8 cellular contexts compared by ENCODE assay signal in genomic region chr17:38750044-38750311, GRCh38. TPM values are rescaled to one million over a fixed set of nuclear protein-coding genes. Genes with fewer than 3 reads are reported as not detected.
DNase-seq lines count a peak whose midpoint lies in the region; ATAC-seq, FAIRE-seq and TF ChIP-seq lines count a peak whose summit lies in the region.

No MANE protein-coding gene starts in this region.

- no peak for ATAC-seq in HepG2
- no peak for ATAC-seq in GM21381 (IDR thresholded peaks at IDR 0.05; ENCODE audit: unreplicated experiment)
- ATAC-seq in GM21576 (IDR thresholded peaks at IDR 0.05; ENCODE audit: unreplicated experiment): no peak

- no peak for FAIRE-seq in HepG2 (lab: Jason Lieb, UNC)

- peaks cover 39% of the 10 kb centered on the region for H3K27me3 Mint-ChIP-seq in activated CD4-positive, alpha-beta T cell treated with anti-CD3 and anti-CD28 coated beads, Interleukin-2, amount 10 ng/mL, durations not matched to agents 24 days and 14 days

- no peaks in the 10 kb centered on the region for H3K9me3 ChIP-seq in ascending aorta
- H3K9me3 ChIP-seq in HepG2 (ENCODE audit: low read length): no peaks in the 10 kb centered on the region
- H3K9me3 ChIP-seq in testis: no peaks in the 10 kb centered on the region

- H3K36me3 ChIP-seq in ascending aorta (peaks cover 4 to 7% of the 10 kb centered on the region in 2 donors), HepG2 (replicated peaks in 1 of 2; ENCODE audit: control insufficient read depth in 1 of 2, insufficient read depth in 2 of 2, low read length in 2 of 2) (peaks cover 0 to 6% of the 10 kb centered on the region in 2 experiments; a peak in 1 of 5 replicates), testis (ENCODE audit: low read depth, missing control alignments) (no peaks in the 10 kb centered on the region)

- peaks cover 18% of the 10 kb centered on the region for H3K36me3 Mint-ChIP-seq in activated CD4-positive, alpha-beta T cell treated with anti-CD3 and anti-CD28 coated beads, Interleukin-2, amount 10 ng/mL, durations not matched to agents 24 days and 14 days (ENCODE audit: low read depth)

- H3K9ac ChIP-seq in HepG2 (ENCODE audit: insufficient read depth, low read depth, low read length): peak overlapping the region; percentile 68

- WGBS in HepG2 (ENCODE audit: low lambda C conversion rate): 2% methylated on average over 8 of the region's 12 CpGs
- 0 to 3% methylated on average over 8 to 12 of the region's 12 CpGs for WGBS in testis, 2 donors

- no peaks in the 10 kb centered on the region for H3K9me3 Mint-ChIP-seq in activated CD4-positive, alpha-beta T cell treated with anti-CD3 and anti-CD28 coated beads, Interleukin-2, amount 10 ng/mL, durations not matched to agents 24 days and 14 days

- no peak for TF ChIP-seq POLR2A in HepG2 (IDR thresholded peaks at IDR 0.05; ENCODE audit: insufficient read depth in 1 of 2, low read depth in 2 of 2, low read length in 2 of 2)
- TF ChIP-seq POLR2A in testis (IDR thresholded peaks at IDR 0.05): no peak

- H3K27me3 ChIP-seq in ascending aorta (no peaks in the 10 kb centered on the region), HepG2 (ENCODE audit: control insufficient read depth in 1 of 2, insufficient read depth in 2 of 2, low read length in 2 of 2) (no peaks in the 10 kb centered on the region; a peak in 1 of 5 replicates), testis (no peaks in the 10 kb centered on the region)

- CTCF ChIA-PET in HepG2 (lab: Yijun Ruan, JAX; ENCODE audit: low intra/inter-chr PET ratio, low total read pairs): no interaction called here

- H3K79me2 ChIP-seq in HepG2 (ENCODE audit: insufficient read depth, low read length): peaks cover 41% of the 10 kb centered on the region

- H3K4me2 ChIP-seq in HepG2 (ENCODE audit: low read depth, low read length): peak overlapping the region; percentile 91

- POLR2A ChIA-PET in HepG2 (lab: Yijun Ruan, JAX): interaction anchor here (0.8 to 4.4 kb wide), 10 partner anchors 14 to 120 kb away, joined by 4 to 57 read pairs (median 6); partner anchors contain the start of genes CISD3 and LASP1

- H2AFZ ChIP-seq in HepG2 (ENCODE audit: low read length): no peak overlapping the region

- intact Hi-C loops in activated CD4-positive, alpha-beta T cell treated with anti-CD3 and anti-CD28 coated beads, Interleukin-2, amount 10 ng/mL, durations not matched to agents 24 days and 14 days (cut with micrococcal nuclease): loop anchor here (5.0 kb wide), 1 partner anchor 102 kb away; the partner anchor contains the start of gene RPL23
- intact Hi-C loops in ascending aorta (cut with DNase I): loop anchor here (2.0 kb wide), 1 partner anchor 47 kb away; no protein-coding TSS in a partner anchor
- intact Hi-C loops in HepG2 (cut with micrococcal nuclease; ENCODE audit: unreplicated experiment): loop anchor here (5.0 kb wide), 2 partner anchors 117 to 1357 kb away; no protein-coding TSS in a partner anchor
- intact Hi-C loops in testis (cut with DNase I; ENCODE audit: low total_unique reads): no loop called here

- H3K4me3 Mint-ChIP-seq in activated CD4-positive, alpha-beta T cell treated with anti-CD3 and anti-CD28 coated beads, Interleukin-2, amount 10 ng/mL, durations not matched to agents 24 days and 14 days: peak overlapping the region; percentile 99

- no peak for TF ChIP-seq EP300 in HepG2 (IDR thresholded peaks at IDR 0.05; ENCODE audit: low read depth in 2 of 2, low read length in 2 of 2)
- no peak for TF ChIP-seq EP300 in HepG2 (CRISPR knock-in tag; IDR thresholded peaks at IDR 0.05; ENCODE audit: borderline replicate concordance)

- H4K20me1 ChIP-seq in HepG2 (ENCODE audit: insufficient read depth, low read length): no peaks in the 10 kb centered on the region

- DNase-seq in activated CD4-positive, alpha-beta T cell treated with anti-CD3 and anti-CD28 coated beads, Interleukin-2, amount 10 ng/mL, durations not matched to agents 24 days and 14 days: no peak
- DNase-seq in activated CD4-positive, alpha-beta T cell treated with anti-CD3 and anti-CD28 coated beads, Interleukin-2, amount 50 U/mL, for 48 hours: no peak
- no peak for DNase-seq in ascending aorta (ENCODE audit: low spot score in 2 of 2)
- DNase-seq in HepG2 (ENCODE audit: low spot score): no peak
- no peak for DNase-seq in testis
- no peak for DNase-seq in stimulated activated CD4-positive, alpha-beta T cell treated with anti-CD3 and anti-CD28 coated beads, Interleukin-4, amount 100 ng/mL, for 4 hours

- H3K4me3 ChIP-seq in ascending aorta (peak overlapping the region; percentile 83 to 93), HepG2 (replicated peaks in 1 of 3; ENCODE audit: insufficient read depth in 1 of 3, low read depth in 2 of 3, low read length in 3 of 3) (peak overlapping the region; percentile 82 to 93 (median 84)), testis (peak overlapping the region; percentile 81 to 92)

- H3K27ac ChIP-seq in ascending aorta: peak overlapping the region; percentile 88 to 89
- peak overlapping the region; percentile 68 for H3K27ac ChIP-seq in HepG2 (ENCODE audit: extremely low read length, insufficient read depth, low read length)
- peak overlapping the region in 1 of 2 donors; percentile 85 for H3K27ac ChIP-seq in testis

- TF ChIP-seq RAD21 in HepG2 (CRISPR knock-in tag; IDR thresholded peaks at IDR 0.05): no peak

- H3K4me1 ChIP-seq in ascending aorta (peaks cover 3 to 42% of the 10 kb centered on the region in 2 donors), HepG2 (ENCODE audit: insufficient read depth, low read length) (peaks cover 50% of the 10 kb centered on the region), testis (peaks cover 42% of the 10 kb centered on the region)

- BruUV-seq in HepG2 (replicated peaks; lab: Mats Ljungman, UMichigan): no TSS peak

- H3K27ac Mint-ChIP-seq in activated CD4-positive, alpha-beta T cell treated with anti-CD3 and anti-CD28 coated beads, Interleukin-2, amount 10 ng/mL, durations not matched to agents 24 days and 14 days: no peak overlapping the region

- TF ChIP-seq CTCF in ascending aorta (IDR thresholded peaks at IDR 0.05): no peak
- TF ChIP-seq CTCF in HepG2 (CRISPR knock-in tag; IDR thresholded peaks at IDR 0.05): no peak
- TF ChIP-seq CTCF in testis (IDR thresholded peaks at IDR 0.05): no peak

- in situ Hi-C loops in HepG2 (cut with HindIII; ENCODE audit: extremely low pct_ligation_motif_present, low pct_unique_long_range_greater_than_20kb): loop anchor here (25.0 kb wide), 1 partner anchor 412 kb away; the partner anchor contains the start of genes ARL5C and PLXDC1

- peaks cover 48% of the 10 kb centered on the region for H3K4me1 Mint-ChIP-seq in activated CD4-positive, alpha-beta T cell treated with anti-CD3 and anti-CD28 coated beads, Interleukin-2, amount 10 ng/mL, durations not matched to agents 24 days and 14 days

RNA-seq across cellular contexts. Expression of gene PCGF2, which starts 1.8 kb away (rescaled TPM):
- 4.7 and 5.5 TPM in 2 replicates for total RNA-seq in activated CD4-positive, alpha-beta T cell treated with anti-CD3 and anti-CD28 coated beads, Interleukin-2, amount 10 ng/mL, durations not matched to agents 24 days and 14 days
- total RNA-seq in ascending aorta (64.8 TPM), HepG2 (2016; rRNA removed; fragmentation: Illumina TruSeq; extraction: Trizol) (11.6 and 11.7 TPM in 2 replicates), testis (10 to 100 TPM in 1 of 2 donors, 1 to 10 TPM in 1; 8.1 to 20.9 TPM)
- 12.6 and 19.2 TPM in 2 replicates for total RNA-seq in HepG2 (2016; cell fraction: cytosol; rRNA removed; fragmentation: Illumina TruSeq; extraction: Trizol; ENCODE audit: low read depth)
- 8.9 and 11.5 TPM in 2 replicates for total RNA-seq in HepG2 (2016; cell fraction: insoluble cytoplasmic fraction; rRNA removed; fragmentation: Illumina TruSeq; extraction: Trizol)
- 33.3 and 35.3 TPM in 2 replicates for total RNA-seq in HepG2 (2016; cell fraction: membrane; rRNA removed; fragmentation: Illumina TruSeq; extraction: Trizol)
- 13.3 and 14.9 TPM in 2 replicates for total RNA-seq in HepG2 (2016; cell fraction: nucleus; rRNA removed; fragmentation: Illumina TruSeq; extraction: Trizol)
- polyA plus RNA-seq in HepG2 (2011; rRNA removed) (29.4 and 30.6 TPM in 2 replicates), testis (ENCODE audit: insufficient read depth, low read depth, low replicate concordance) (21.2 TPM)
- 18.7 and 30.8 TPM in 2 replicates for polyA plus RNA-seq in HepG2 (2011; cell fraction: cytosol; rRNA removed)
- 53.9 and 68.1 TPM in 2 replicates for polyA plus RNA-seq in HepG2 (2011; cell fraction: nucleus; rRNA removed)
- polyA plus RNA-seq in HepG2 (2012): 32.6 and 40.9 TPM in 2 replicates
- polyA plus RNA-seq in HepG2 (2016; cell fraction: cytosol; fragmentation: Illumina TruSeq; extraction: Trizol; ENCODE audit: low read depth): 194 and 224 TPM in 2 replicates
- 44.1 and 62.1 TPM in 2 replicates for polyA plus RNA-seq in HepG2 (2016; cell fraction: insoluble cytoplasmic fraction; fragmentation: Illumina TruSeq; extraction: Trizol; ENCODE audit: low read depth)
- 209 and 253 TPM in 2 replicates for polyA plus RNA-seq in HepG2 (2016; cell fraction: membrane; fragmentation: Illumina TruSeq; extraction: Trizol; ENCODE audit: low read depth)
- 85.1 and 95.0 TPM in 2 replicates for polyA plus RNA-seq in HepG2 (2016; cell fraction: nucleus; fragmentation: Illumina TruSeq; extraction: Trizol; ENCODE audit: insufficient read depth, low read depth)
- 11.1 and 38.8 TPM in 2 replicates for polyA minus RNA-seq in HepG2 (2011; rRNA and poly(A)+ RNA removed; ENCODE audit: low replicate concordance)
- polyA minus RNA-seq in HepG2 (2011; cell fraction: cytosol; rRNA and poly(A)+ RNA removed): 30.5 and 32.4 TPM in 2 replicates
- polyA minus RNA-seq in HepG2 (2011; cell fraction: nucleus; rRNA and poly(A)+ RNA removed): 13.9 and 14.2 TPM in 2 replicates

RNA-seq across cellular contexts. Expression of gene PSMB3, which starts 2.6 kb away (rescaled TPM):
- total RNA-seq in activated CD4-positive, alpha-beta T cell treated with anti-CD3 and anti-CD28 coated beads, Interleukin-2, amount 10 ng/mL, durations not matched to agents 24 days and 14 days: 356 and 358 TPM in 2 replicates
- 189 TPM for total RNA-seq in ascending aorta
- total RNA-seq in HepG2 (2016; rRNA removed; fragmentation: Illumina TruSeq; extraction: Trizol): 517 and 688 TPM in 2 replicates
- total RNA-seq in HepG2 (2016; cell fraction: cytosol; rRNA removed; fragmentation: Illumina TruSeq; extraction: Trizol; ENCODE audit: low read depth): 265 and 305 TPM in 2 replicates
- total RNA-seq in HepG2 (2016; cell fraction: insoluble cytoplasmic fraction; rRNA removed; fragmentation: Illumina TruSeq; extraction: Trizol): 517 and 718 TPM in 2 replicates
- total RNA-seq in HepG2 (2016; cell fraction: membrane; rRNA removed; fragmentation: Illumina TruSeq; extraction: Trizol): 175 and 189 TPM in 2 replicates
- total RNA-seq in HepG2 (2016; cell fraction: nucleus; rRNA removed; fragmentation: Illumina TruSeq; extraction: Trizol): 146 and 163 TPM in 2 replicates
- polyA plus RNA-seq in HepG2 (2011; rRNA removed): 317 and 366 TPM in 2 replicates
- polyA plus RNA-seq in HepG2 (2011; cell fraction: cytosol; rRNA removed): 470 and 640 TPM in 2 replicates
- 121 and 122 TPM in 2 replicates for polyA plus RNA-seq in HepG2 (2011; cell fraction: nucleus; rRNA removed)
- polyA plus RNA-seq in HepG2 (2012): 167 and 213 TPM in 2 replicates
- polyA plus RNA-seq in HepG2 (2016; cell fraction: cytosol; fragmentation: Illumina TruSeq; extraction: Trizol; ENCODE audit: low read depth): 206 and 222 TPM in 2 replicates
- polyA plus RNA-seq in HepG2 (2016; cell fraction: insoluble cytoplasmic fraction; fragmentation: Illumina TruSeq; extraction: Trizol; ENCODE audit: low read depth): 578 and 618 TPM in 2 replicates
- 134 and 136 TPM in 2 replicates for polyA plus RNA-seq in HepG2 (2016; cell fraction: membrane; fragmentation: Illumina TruSeq; extraction: Trizol; ENCODE audit: low read depth)
- 227 and 228 TPM in 2 replicates for polyA plus RNA-seq in HepG2 (2016; cell fraction: nucleus; fragmentation: Illumina TruSeq; extraction: Trizol; ENCODE audit: insufficient read depth, low read depth)
- 383 and 657 TPM in 2 replicates for polyA minus RNA-seq in HepG2 (2011; rRNA and poly(A)+ RNA removed; ENCODE audit: low replicate concordance)
- 84.9 and 103 TPM in 2 replicates for polyA minus RNA-seq in HepG2 (2011; cell fraction: cytosol; rRNA and poly(A)+ RNA removed)
- polyA minus RNA-seq in HepG2 (2011; cell fraction: nucleus; rRNA and poly(A)+ RNA removed): 32.9 and 35.0 TPM in 2 replicates
- total RNA-seq in testis: 100 to 1,000 TPM; 111 to 113 TPM
- polyA plus RNA-seq in testis (ENCODE audit: insufficient read depth, low read depth, low replicate concordance): 144 TPM

RNA-seq across cellular contexts. Expression of gene CISD3, which starts 19.8 kb away (rescaled TPM):
- total RNA-seq in activated CD4-positive, alpha-beta T cell treated with anti-CD3 and anti-CD28 coated beads, Interleukin-2, amount 10 ng/mL, durations not matched to agents 24 days and 14 days: 44.0 and 46.7 TPM in 2 replicates
- total RNA-seq in ascending aorta: 27.6 TPM
- 34.1 and 42.6 TPM in 2 replicates for total RNA-seq in HepG2 (2016; rRNA removed; fragmentation: Illumina TruSeq; extraction: Trizol)
- total RNA-seq in HepG2 (2016; cell fraction: cytosol; rRNA removed; fragmentation: Illumina TruSeq; extraction: Trizol; ENCODE audit: low read depth): 64.2 and 89.3 TPM in 2 replicates
- total RNA-seq in HepG2 (2016; cell fraction: insoluble cytoplasmic fraction; rRNA removed; fragmentation: Illumina TruSeq; extraction: Trizol): 38.9 and 39.2 TPM in 2 replicates
- 72.8 and 92.2 TPM in 2 replicates for total RNA-seq in HepG2 (2016; cell fraction: membrane; rRNA removed; fragmentation: Illumina TruSeq; extraction: Trizol)
- total RNA-seq in HepG2 (2016; cell fraction: nucleus; rRNA removed; fragmentation: Illumina TruSeq; extraction: Trizol): 12.0 and 15.5 TPM in 2 replicates
- 30.0 and 34.9 TPM in 2 replicates for polyA plus RNA-seq in HepG2 (2011; rRNA removed)
- 15.0 and 24.9 TPM in 2 replicates for polyA plus RNA-seq in HepG2 (2011; cell fraction: cytosol; rRNA removed)
- 10.7 and 11.5 TPM in 2 replicates for polyA plus RNA-seq in HepG2 (2011; cell fraction: nucleus; rRNA removed)
- 34.2 TPM in 2 replicates for polyA plus RNA-seq in HepG2 (2012)
- polyA plus RNA-seq in HepG2 (2016; cell fraction: cytosol; fragmentation: Illumina TruSeq; extraction: Trizol; ENCODE audit: low read depth): 183 and 249 TPM in 2 replicates
- 69.7 and 77.8 TPM in 2 replicates for polyA plus RNA-seq in HepG2 (2016; cell fraction: insoluble cytoplasmic fraction; fragmentation: Illumina TruSeq; extraction: Trizol; ENCODE audit: low read depth)
- polyA plus RNA-seq in HepG2 (2016; cell fraction: membrane; fragmentation: Illumina TruSeq; extraction: Trizol; ENCODE audit: low read depth): 135 and 168 TPM in 2 replicates
- polyA plus RNA-seq in HepG2 (2016; cell fraction: nucleus; fragmentation: Illumina TruSeq; extraction: Trizol; ENCODE audit: insufficient read depth, low read depth): 46.2 and 46.8 TPM in 2 replicates
- 16.1 and 27.0 TPM in 2 replicates for polyA minus RNA-seq in HepG2 (2011; rRNA and poly(A)+ RNA removed; ENCODE audit: low replicate concordance)
- polyA minus RNA-seq in HepG2 (2011; cell fraction: cytosol; rRNA and poly(A)+ RNA removed): 7.2 and 7.7 TPM in 2 replicates
- 7.1 and 8.1 TPM in 2 replicates for polyA minus RNA-seq in HepG2 (2011; cell fraction: nucleus; rRNA and poly(A)+ RNA removed)
- total RNA-seq in testis: 10 to 100 TPM; 13.9 to 14.3 TPM
- 25.7 TPM for polyA plus RNA-seq in testis (ENCODE audit: insufficient read depth, low read depth, low replicate concordance)

RNA-seq across cellular contexts. Expression of gene MLLT6, which starts 44.9 kb away (rescaled TPM):
- total RNA-seq in activated CD4-positive, alpha-beta T cell treated with anti-CD3 and anti-CD28 coated beads, Interleukin-2, amount 10 ng/mL, durations not matched to agents 24 days and 14 days: 243 and 248 TPM in 2 replicates
- 100 TPM for total RNA-seq in ascending aorta
- 27.6 and 50.7 TPM in 2 replicates for total RNA-seq in HepG2 (2016; rRNA removed; fragmentation: Illumina TruSeq; extraction: Trizol)
- 41.1 and 41.6 TPM in 2 replicates for total RNA-seq in HepG2 (2016; cell fraction: cytosol; rRNA removed; fragmentation: Illumina TruSeq; extraction: Trizol; ENCODE audit: low read depth)
- 23.9 and 54.9 TPM in 2 replicates for total RNA-seq in HepG2 (2016; cell fraction: insoluble cytoplasmic fraction; rRNA removed; fragmentation: Illumina TruSeq; extraction: Trizol)
- total RNA-seq in HepG2 (2016; cell fraction: membrane; rRNA removed; fragmentation: Illumina TruSeq; extraction: Trizol): 44.6 and 48.3 TPM in 2 replicates
- 51.1 and 58.3 TPM in 2 replicates for total RNA-seq in HepG2 (2016; cell fraction: nucleus; rRNA removed; fragmentation: Illumina TruSeq; extraction: Trizol)
- 69.5 TPM in 2 replicates for polyA plus RNA-seq in HepG2 (2011; rRNA removed)
- 20.9 and 26.0 TPM in 2 replicates for polyA plus RNA-seq in HepG2 (2011; cell fraction: cytosol; rRNA removed)
- 261 and 305 TPM in 2 replicates for polyA plus RNA-seq in HepG2 (2011; cell fraction: nucleus; rRNA removed)
- 56.0 and 70.4 TPM in 2 replicates for polyA plus RNA-seq in HepG2 (2012)
- polyA plus RNA-seq in HepG2 (2016; cell fraction: cytosol; fragmentation: Illumina TruSeq; extraction: Trizol; ENCODE audit: low read depth): 2.1 and 3.2 TPM in 2 replicates
- 25.3 and 28.2 TPM in 2 replicates for polyA plus RNA-seq in HepG2 (2016; cell fraction: insoluble cytoplasmic fraction; fragmentation: Illumina TruSeq; extraction: Trizol; ENCODE audit: low read depth)
- polyA plus RNA-seq in HepG2 (2016; cell fraction: membrane; fragmentation: Illumina TruSeq; extraction: Trizol; ENCODE audit: low read depth): 10.7 and 10.9 TPM in 2 replicates
- polyA plus RNA-seq in HepG2 (2016; cell fraction: nucleus; fragmentation: Illumina TruSeq; extraction: Trizol; ENCODE audit: insufficient read depth, low read depth): 142 and 147 TPM in 2 replicates
- 89.8 and 99.9 TPM in 2 replicates for polyA minus RNA-seq in HepG2 (2011; rRNA and poly(A)+ RNA removed; ENCODE audit: low replicate concordance)
- 29.2 and 32.2 TPM in 2 replicates for polyA minus RNA-seq in HepG2 (2011; cell fraction: cytosol; rRNA and poly(A)+ RNA removed)
- 156 and 194 TPM in 2 replicates for polyA minus RNA-seq in HepG2 (2011; cell fraction: nucleus; rRNA and poly(A)+ RNA removed)
- 100 to 1,000 TPM; 157 to 176 TPM for total RNA-seq in testis
- polyA plus RNA-seq in testis (ENCODE audit: insufficient read depth, low read depth, low replicate concordance): 86.9 TPM

RNA-seq across cellular contexts. Expression of gene PIP4K2B, which starts 49.4 kb away (rescaled TPM):
- 42.8 and 44.3 TPM in 2 replicates for total RNA-seq in activated CD4-positive, alpha-beta T cell treated with anti-CD3 and anti-CD28 coated beads, Interleukin-2, amount 10 ng/mL, durations not matched to agents 24 days and 14 days
- 45.0 TPM for total RNA-seq in ascending aorta
- total RNA-seq in HepG2 (2016; rRNA removed; fragmentation: Illumina TruSeq; extraction: Trizol): 54.0 and 63.6 TPM in 2 replicates
- total RNA-seq in HepG2 (2016; cell fraction: cytosol; rRNA removed; fragmentation: Illumina TruSeq; extraction: Trizol; ENCODE audit: low read depth): 24.2 and 25.6 TPM in 2 replicates
- total RNA-seq in HepG2 (2016; cell fraction: insoluble cytoplasmic fraction; rRNA removed; fragmentation: Illumina TruSeq; extraction: Trizol): 50.9 and 54.9 TPM in 2 replicates
- total RNA-seq in HepG2 (2016; cell fraction: membrane; rRNA removed; fragmentation: Illumina TruSeq; extraction: Trizol): 49.8 and 54.0 TPM in 2 replicates
- 32.5 and 37.2 TPM in 2 replicates for total RNA-seq in HepG2 (2016; cell fraction: nucleus; rRNA removed; fragmentation: Illumina TruSeq; extraction: Trizol)
- 20.4 and 24.5 TPM in 2 replicates for polyA plus RNA-seq in HepG2 (2011; rRNA removed)
- polyA plus RNA-seq in HepG2 (2011; cell fraction: cytosol; rRNA removed): 18.5 and 20.4 TPM in 2 replicates
- polyA plus RNA-seq in HepG2 (2011; cell fraction: nucleus; rRNA removed): 45.9 and 55.3 TPM in 2 replicates
- polyA plus RNA-seq in HepG2 (2012): 22.2 and 27.9 TPM in 2 replicates
- polyA plus RNA-seq in HepG2 (2016; cell fraction: cytosol; fragmentation: Illumina TruSeq; extraction: Trizol; ENCODE audit: low read depth): 12.9 and 15.0 TPM in 2 replicates
- polyA plus RNA-seq in HepG2 (2016; cell fraction: insoluble cytoplasmic fraction; fragmentation: Illumina TruSeq; extraction: Trizol; ENCODE audit: low read depth): 41.7 and 46.6 TPM in 2 replicates
- 27.7 and 30.2 TPM in 2 replicates for polyA plus RNA-seq in HepG2 (2016; cell fraction: membrane; fragmentation: Illumina TruSeq; extraction: Trizol; ENCODE audit: low read depth)
- 62.7 and 68.7 TPM in 2 replicates for polyA plus RNA-seq in HepG2 (2016; cell fraction: nucleus; fragmentation: Illumina TruSeq; extraction: Trizol; ENCODE audit: insufficient read depth, low read depth)
- 76.9 and 79.2 TPM in 2 replicates for polyA minus RNA-seq in HepG2 (2011; rRNA and poly(A)+ RNA removed; ENCODE audit: low replicate concordance)
- polyA minus RNA-seq in HepG2 (2011; cell fraction: cytosol; rRNA and poly(A)+ RNA removed): 17.3 and 17.5 TPM in 2 replicates
- 12.9 and 14.0 TPM in 2 replicates for polyA minus RNA-seq in HepG2 (2011; cell fraction: nucleus; rRNA and poly(A)+ RNA removed)
- 10 to 100 TPM; 47.2 to 56.7 TPM for total RNA-seq in testis
- 34.8 TPM for polyA plus RNA-seq in testis (ENCODE audit: insufficient read depth, low read depth, low replicate concordance)
